ENCODE assay signal across 24 cellular contexts in the genomic region with DNA sequence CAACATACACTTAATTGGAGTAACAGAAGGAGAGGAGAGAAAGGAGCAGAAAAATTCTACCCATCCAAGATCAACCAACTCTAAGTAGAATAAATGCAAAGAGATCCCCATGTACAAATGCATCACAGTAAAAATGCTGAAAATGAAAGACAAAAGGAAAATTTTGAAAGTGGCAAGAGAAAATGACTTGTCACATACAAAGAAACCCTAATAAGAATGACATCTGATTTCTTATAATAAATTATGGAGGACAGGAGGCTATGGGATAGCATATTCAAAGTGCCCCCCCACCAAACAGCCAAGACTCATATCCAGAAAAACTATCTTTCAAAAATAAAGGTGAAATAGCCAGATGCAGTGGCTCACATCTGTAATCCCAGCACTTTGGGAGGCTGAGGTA.
"Had no signal": no experiment of that assay in that cellular context is flagged by ENCODE, and none has a peak within 500 bp of the region (broad histone marks: within the 10 kb centered on the region; RNA-seq: fewer than 3 reads in every experiment).

No MANE protein-coding gene starts in this region.

- ATAC-seq: Panc1, PC-3 had no signal

- DNase-seq: Karpas-422, KG1, MG63, NCI-H1092, NCI-H1105 treated with DMSO at 0.1 percent for 48 hours, NCI-H1436, NCI-H187, NCI-H2029, NCI-H2081 treated with DMSO at 0.1 percent for 48 hours, NCI-H2171, NCI-H226, NCI-H446, NCI-H510A, NCI-H524 treated with DMSO at 0.1 percent for 48 hours, NCI-H69, NCI-H774, PC-3, SHP77 had no signal

- H3K27me3 ChIP-seq: MG63, SJSA1 had no signal

- H3K9me3 ChIP-seq: SJSA1 had no signal

- FAIRE-seq: HTR-8/SVneo had no signal

- H3K4me1 ChIP-seq: SJSA1 had no signal

- H3K36me3 ChIP-seq: MG63, SJSA1 had no signal

- H3K27ac ChIP-seq: HL-60, RWPE1, SJSA1, SK-N-MC had no signal

- H3K4me3 ChIP-seq: MG63, SJSA1, SK-N-MC had no signal
